In genomic region chr10:97192952-97193435, GRCh38 we compare ENCODE assay signal across 10 cellular contexts. TPM values are rescaled to one million over a fixed set of nuclear protein-coding genes. Genes with fewer than 3 reads are reported as not detected.
"Had no signal": no experiment of that assay in that cellular context is flagged by ENCODE, and none has a peak within 500 bp of the region (broad histone marks: within the 10 kb centered on the region; RNA-seq: fewer than 3 reads in every experiment).

No MANE protein-coding gene starts in this region.

- ATAC-seq: HCT116, HepG2 had no signal

- H3K9me3 Mint-ChIP-seq: IgD-negative memory B cell had no signal

- DNase-seq: GM23248, GOT3, H7, KBM-7 had no signal

- H3K36me3 Mint-ChIP-seq: IgD-negative memory B cell had no signal

- H3K4me3 ChIP-seq: GM23248, HAP-1 had no signal

- H3K27ac Mint-ChIP-seq: IgD-negative memory B cell had no signal

- H3K4me3 Mint-ChIP-seq: IgD-negative memory B cell had no signal

- H3K36me3 ChIP-seq: HAP-1 had no signal

- H3K4me1 ChIP-seq: HAP-1 had no signal

- H3K27ac ChIP-seq: GM23248, HL-60 had no signal

- H3K9me3 ChIP-seq: HAP-1 had no signal

RNA-seq across cellular contexts. Expression of gene SLIT1, which starts 7.2 kb away (rescaled TPM):
- total RNA-seq: GM23248, HT1080 had no signal
- polyA plus RNA-seq: GM23248, IgD-negative memory B cell had no signal
